In the genomic region with DNA sequence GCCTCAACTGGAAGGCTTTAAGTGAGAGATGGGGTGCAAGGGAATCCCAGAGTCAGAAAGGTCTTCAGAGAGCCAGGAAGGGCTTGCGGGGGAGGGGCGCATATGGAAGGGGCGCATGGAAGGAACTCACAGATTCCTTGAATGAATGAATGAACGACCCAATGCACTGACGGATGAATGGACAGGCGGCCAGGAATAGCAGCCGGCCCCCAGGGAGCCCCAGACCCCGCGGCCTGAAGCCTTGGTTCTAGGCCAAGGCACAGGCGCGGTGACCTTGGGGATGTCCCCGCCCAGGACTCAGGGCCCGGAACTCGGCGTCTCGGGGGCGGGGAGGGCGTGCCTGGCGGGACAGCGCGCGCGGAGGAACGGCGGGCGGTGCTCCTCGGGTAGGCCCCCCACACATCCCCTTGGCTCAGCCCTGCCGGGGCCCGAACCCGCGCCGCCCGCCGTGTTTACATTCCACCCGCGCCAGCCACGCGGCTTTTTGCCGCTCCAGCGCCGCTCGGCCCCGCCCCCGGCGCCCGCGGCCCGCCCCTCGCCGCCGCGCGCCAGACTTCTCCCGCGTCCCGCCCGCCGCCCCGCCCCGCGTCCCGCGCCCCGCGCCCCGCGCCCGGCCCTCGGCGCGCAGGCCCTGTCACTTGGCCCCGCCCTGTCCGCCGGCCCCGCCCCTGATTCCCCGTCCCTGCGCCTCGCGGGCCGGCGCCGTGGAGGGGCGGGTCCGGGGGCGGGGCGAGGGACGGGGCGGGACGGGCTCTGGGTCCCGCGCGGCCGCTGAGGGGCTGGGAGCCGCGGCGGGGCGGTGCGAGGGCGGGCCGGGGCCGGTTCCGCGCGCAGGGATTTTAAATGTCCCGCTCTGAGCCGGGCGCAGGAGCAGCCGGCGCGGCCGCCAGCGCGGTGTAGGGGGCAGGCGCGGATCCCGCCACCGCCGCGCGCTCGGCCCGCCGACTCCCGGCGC, we compare ENCODE assay signal across 1 cellular context.
TF ChIP-seq lines count a peak whose summit lies in the region.

A gene (plus strand): TSS at position 867 of the 955 bp plus-strand sequence. CDS start 565 bp downstream, outside the sequence.

TF ChIP-seq in A549, 52 proteins besides CTCF, POLR2A, EP300 and RAD21 (continued from another document):
- TF ChIP-seq, protein P1, sequence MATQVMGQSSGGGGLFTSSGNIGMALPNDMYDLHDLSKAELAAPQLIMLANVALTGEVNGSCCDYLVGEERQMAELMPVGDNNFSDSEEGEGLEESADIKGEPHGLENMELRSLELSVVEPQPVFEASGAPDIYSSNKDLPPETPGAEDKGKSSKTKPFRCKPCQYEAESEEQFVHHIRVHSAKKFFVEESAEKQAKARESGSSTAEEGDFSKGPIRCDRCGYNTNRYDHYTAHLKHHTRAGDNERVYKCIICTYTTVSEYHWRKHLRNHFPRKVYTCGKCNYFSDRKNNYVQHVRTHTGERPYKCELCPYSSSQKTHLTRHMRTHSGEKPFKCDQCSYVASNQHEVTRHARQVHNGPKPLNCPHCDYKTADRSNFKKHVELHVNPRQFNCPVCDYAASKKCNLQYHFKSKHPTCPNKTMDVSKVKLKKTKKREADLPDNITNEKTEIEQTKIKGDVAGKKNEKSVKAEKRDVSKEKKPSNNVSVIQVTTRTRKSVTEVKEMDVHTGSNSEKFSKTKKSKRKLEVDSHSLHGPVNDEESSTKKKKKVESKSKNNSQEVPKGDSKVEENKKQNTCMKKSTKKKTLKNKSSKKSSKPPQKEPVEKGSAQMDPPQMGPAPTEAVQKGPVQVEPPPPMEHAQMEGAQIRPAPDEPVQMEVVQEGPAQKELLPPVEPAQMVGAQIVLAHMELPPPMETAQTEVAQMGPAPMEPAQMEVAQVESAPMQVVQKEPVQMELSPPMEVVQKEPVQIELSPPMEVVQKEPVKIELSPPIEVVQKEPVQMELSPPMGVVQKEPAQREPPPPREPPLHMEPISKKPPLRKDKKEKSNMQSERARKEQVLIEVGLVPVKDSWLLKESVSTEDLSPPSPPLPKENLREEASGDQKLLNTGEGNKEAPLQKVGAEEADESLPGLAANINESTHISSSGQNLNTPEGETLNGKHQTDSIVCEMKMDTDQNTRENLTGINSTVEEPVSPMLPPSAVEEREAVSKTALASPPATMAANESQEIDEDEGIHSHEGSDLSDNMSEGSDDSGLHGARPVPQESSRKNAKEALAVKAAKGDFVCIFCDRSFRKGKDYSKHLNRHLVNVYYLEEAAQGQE (IDR thresholded peaks at IDR 0.05) = no peak
- TF ChIP-seq, protein P2, sequence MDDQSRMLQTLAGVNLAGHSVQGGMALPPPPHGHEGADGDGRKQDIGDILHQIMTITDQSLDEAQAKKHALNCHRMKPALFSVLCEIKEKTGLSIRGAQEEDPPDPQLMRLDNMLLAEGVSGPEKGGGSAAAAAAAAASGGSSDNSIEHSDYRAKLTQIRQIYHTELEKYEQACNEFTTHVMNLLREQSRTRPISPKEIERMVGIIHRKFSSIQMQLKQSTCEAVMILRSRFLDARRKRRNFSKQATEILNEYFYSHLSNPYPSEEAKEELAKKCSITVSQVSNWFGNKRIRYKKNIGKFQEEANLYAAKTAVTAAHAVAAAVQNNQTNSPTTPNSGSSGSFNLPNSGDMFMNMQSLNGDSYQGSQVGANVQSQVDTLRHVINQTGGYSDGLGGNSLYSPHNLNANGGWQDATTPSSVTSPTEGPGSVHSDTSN (IDR thresholded peaks at IDR 0.05) = no peak
- TF ChIP-seq, protein P3, sequence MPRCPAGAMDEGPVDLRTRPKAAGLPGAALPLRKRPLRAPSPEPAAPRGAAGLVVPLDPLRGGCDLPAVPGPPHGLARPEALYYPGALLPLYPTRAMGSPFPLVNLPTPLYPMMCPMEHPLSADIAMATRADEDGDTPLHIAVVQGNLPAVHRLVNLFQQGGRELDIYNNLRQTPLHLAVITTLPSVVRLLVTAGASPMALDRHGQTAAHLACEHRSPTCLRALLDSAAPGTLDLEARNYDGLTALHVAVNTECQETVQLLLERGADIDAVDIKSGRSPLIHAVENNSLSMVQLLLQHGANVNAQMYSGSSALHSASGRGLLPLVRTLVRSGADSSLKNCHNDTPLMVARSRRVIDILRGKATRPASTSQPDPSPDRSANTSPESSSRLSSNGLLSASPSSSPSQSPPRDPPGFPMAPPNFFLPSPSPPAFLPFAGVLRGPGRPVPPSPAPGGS (IDR thresholded peaks at IDR 0.05) = no peak; the same call in 2 of the 3 replicates
- TF ChIP-seq CHD4 (IDR thresholded peaks at IDR 0.05; ENCODE audit: borderline replicate concordance) (no peak), RARB (CRISPR knock-in tag; IDR thresholded peaks at IDR 0.05) (no peak), MAFK (IDR thresholded peaks at IDR 0.05; ENCODE audit: partially characterized antibody) (no peak), MAZ (IDR thresholded peaks at IDR 0.05; ENCODE audit: borderline replicate concordance, low read depth, low read length) (no peak), CHD2 (IDR thresholded peaks at IDR 0.05; ENCODE audit: low read length, partially characterized antibody) (peak; percentile 20), FOXS1 (CRISPR knock-in tag; IDR thresholded peaks at IDR 0.05) (peak; percentile 85; the same call in 1 of the 2 replicates), EHF (CRISPR knock-in tag; IDR thresholded peaks at IDR 0.05) (no peak), CEBPB (IDR thresholded peaks at IDR 0.05) (no peak), NR3C1 (IDR thresholded peaks at IDR 0.05) (no peak), FOSB (CRISPR knock-in tag; IDR thresholded peaks at IDR 0.05) (no peak), CBX2 (IDR thresholded peaks at IDR 0.05; ENCODE audit: borderline replicate concordance, low read depth) (no peak), HEYL (CRISPR knock-in tag; IDR thresholded peaks at IDR 0.05) (no peak), TFCP2L1 (CRISPR knock-in tag; IDR thresholded peaks at IDR 0.05) (peak; percentile 63; the same call in 1 of the 2 replicates), TP53 (CRISPR knock-in tag; IDR thresholded peaks at IDR 0.05) (no peak), SMC3 (IDR thresholded peaks at IDR 0.05) (no peak), FOSL2 (IDR thresholded peaks at IDR 0.05) (no peak), FOSL2 (CRISPR knock-in tag; IDR thresholded peaks at IDR 0.05) (no peak), HOXB13 (CRISPR knock-in tag; IDR thresholded peaks at IDR 0.05; ENCODE audit: low read depth) (no peak), MYC (IDR thresholded peaks at IDR 0.05; ENCODE audit: borderline replicate concordance, low read length) (no peak; the same call in 1 of the 2 replicates)
- TF ChIP-seq, protein P4, sequence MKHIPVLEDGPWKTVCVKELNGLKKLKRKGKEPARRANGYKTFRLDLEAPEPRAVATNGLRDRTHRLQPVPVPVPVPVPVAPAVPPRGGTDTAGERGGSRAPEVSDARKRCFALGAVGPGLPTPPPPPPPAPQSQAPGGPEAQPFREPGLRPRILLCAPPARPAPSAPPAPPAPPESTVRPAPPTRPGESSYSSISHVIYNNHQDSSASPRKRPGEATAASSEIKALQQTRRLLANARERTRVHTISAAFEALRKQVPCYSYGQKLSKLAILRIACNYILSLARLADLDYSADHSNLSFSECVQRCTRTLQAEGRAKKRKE (CRISPR knock-in tag; IDR thresholded peaks at IDR 0.05; ENCODE audit: low read depth) = no peak
- TF ChIP-seq, protein P5, sequence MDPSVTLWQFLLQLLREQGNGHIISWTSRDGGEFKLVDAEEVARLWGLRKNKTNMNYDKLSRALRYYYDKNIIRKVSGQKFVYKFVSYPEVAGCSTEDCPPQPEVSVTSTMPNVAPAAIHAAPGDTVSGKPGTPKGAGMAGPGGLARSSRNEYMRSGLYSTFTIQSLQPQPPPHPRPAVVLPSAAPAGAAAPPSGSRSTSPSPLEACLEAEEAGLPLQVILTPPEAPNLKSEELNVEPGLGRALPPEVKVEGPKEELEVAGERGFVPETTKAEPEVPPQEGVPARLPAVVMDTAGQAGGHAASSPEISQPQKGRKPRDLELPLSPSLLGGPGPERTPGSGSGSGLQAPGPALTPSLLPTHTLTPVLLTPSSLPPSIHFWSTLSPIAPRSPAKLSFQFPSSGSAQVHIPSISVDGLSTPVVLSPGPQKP (IDR thresholded peaks at IDR 0.05; ENCODE audit: low read depth, low read length) = no peak
